In the genomic region with DNA sequence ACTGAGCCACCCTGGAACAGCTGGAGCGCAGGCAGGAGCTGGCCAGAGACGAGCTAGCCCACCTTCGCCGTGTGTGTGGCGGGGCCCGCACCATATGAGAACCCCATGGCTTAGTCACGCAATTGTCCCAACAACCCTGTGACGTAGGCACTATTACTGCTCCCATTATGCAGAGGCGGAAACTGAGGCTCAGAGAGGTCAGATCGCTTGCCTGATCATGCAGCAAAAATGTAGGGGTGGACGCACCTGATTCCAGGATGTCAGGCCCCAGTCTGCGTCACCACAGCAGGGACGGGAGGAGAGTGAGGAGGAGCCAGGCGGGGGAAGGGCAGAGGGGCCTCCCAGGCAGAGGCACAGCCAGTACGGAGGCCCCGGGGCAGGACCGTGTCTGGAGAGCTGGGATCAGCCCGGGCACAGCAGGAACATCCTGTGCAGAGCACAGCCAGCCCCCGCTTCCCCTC, we compare ENCODE assay signal across 10 cellular contexts. TPM values are rescaled to one million over a fixed set of nuclear protein-coding genes. Genes with fewer than 3 reads are reported as not detected.
A peak's percentile ranks its signal among the peaks of the same experiment; 100 is the strongest.
DNase-seq lines count a peak whose midpoint lies in the region; ATAC-seq and TF ChIP-seq lines count a peak whose summit lies in the region.
"Had no signal": no experiment of that assay in that cellular context is flagged by ENCODE, and none has a peak within 500 bp of the region (broad histone marks: within the 10 kb centered on the region; RNA-seq: fewer than 3 reads in every experiment).

No MANE protein-coding gene starts in this region.

- H3K27me3 Mint-ChIP-seq in activated naive CD8-positive, alpha-beta T cell treated with anti-CD3 and anti-CD28 coated beads, Interleukin-2, amount 50 U/mL, for 24 hours = no peaks in the 10 kb centered on the region

- H3K4me3 ChIP-seq in GM12875 (ENCODE audit: low read depth, low read length) (peak overlapping the region; percentile 29), cardiac fibroblast (replicated peaks in 1 of 2; ENCODE audit: low read depth in 2 of 2, low read length in 2 of 2) (no peak overlapping the region), iPS-20b (ENCODE audit: low read length) (no peak overlapping the region), gastrocnemius medialis (no peak overlapping the region)

- H3K9me3 Mint-ChIP-seq in activated naive CD8-positive, alpha-beta T cell treated with anti-CD3 and anti-CD28 coated beads, Interleukin-2, amount 50 U/mL, for 24 hours = no peaks in the 10 kb centered on the region

- H3K4me1 ChIP-seq in iPS-20b (ENCODE audit: insufficient read depth, low read length) (peaks cover 14% of the 10 kb centered on the region), gastrocnemius medialis (peaks cover 0 to 5% of the 10 kb centered on the region in 2 donors)

- peak; percentile 56 to 68 for DNase-seq in cardiac fibroblast (ENCODE audit: low read depth in 2 of 2)
- no peak for DNase-seq in gastrocnemius medialis
- no peak for DNase-seq in DMS153 treated with DMSO at 0.1 percent for 48 hours (lab: John Stamatoyannopoulos, UW; ENCODE audit: unreplicated experiment)
- DNase-seq in activated naive CD8-positive, alpha-beta T cell treated with anti-CD3 and anti-CD28 coated beads, Interleukin-2, amount 50 U/mL, for 24 hours = no peak
- DNase-seq: central memory CD4-positive, alpha-beta T cell had no signal

- peak overlapping the region; percentile 96 for H3K27ac ChIP-seq in iPS-20b (ENCODE audit: low read length)
- peak overlapping the region; percentile 49 to 72 (median 66) for H3K27ac ChIP-seq in gastrocnemius medialis
- H3K27ac ChIP-seq: neutrophil had no signal

- H3K27me3 ChIP-seq in iPS-20b (ENCODE audit: insufficient read depth, low read length) (no peaks in the 10 kb centered on the region), gastrocnemius medialis (no peaks in the 10 kb centered on the region)

- H3K27ac Mint-ChIP-seq in activated naive CD8-positive, alpha-beta T cell treated with anti-CD3 and anti-CD28 coated beads, Interleukin-2, amount 50 U/mL, for 24 hours = no peak overlapping the region

- in situ Hi-C loops in gastrocnemius medialis (cut with MboI; ENCODE audit: low sequenced_read_pairs in 4 of 4) = no loop called here

- no peak for TF ChIP-seq CTCF in GM12875 (IDR thresholded peaks at IDR 0.05; ENCODE audit: borderline replicate concordance, insufficient read depth, low read depth, low read length)
- TF ChIP-seq CTCF in cardiac fibroblast (IDR thresholded peaks at IDR 0.05; ENCODE audit: low read depth, low read length) = no peak
- TF ChIP-seq CTCF in gastrocnemius medialis (IDR thresholded peaks at IDR 0.05 in 4 of 5, conservative IDR thresholded peaks at IDR 0.05 in 1 of 5) = no peak

- intact Hi-C loops in gastrocnemius medialis (cut with DNase I; ENCODE audit: low total_unique reads) = no loop called here

- H3K36me3 ChIP-seq in iPS-20b (ENCODE audit: insufficient read depth, low read depth, low read length) (peaks cover 8% of the 10 kb centered on the region), gastrocnemius medialis (no peaks in the 10 kb centered on the region)

- peaks cover 23% of the 10 kb centered on the region for H3K4me1 Mint-ChIP-seq in activated naive CD8-positive, alpha-beta T cell treated with anti-CD3 and anti-CD28 coated beads, Interleukin-2, amount 50 U/mL, for 24 hours

- H3K36me3 Mint-ChIP-seq in activated naive CD8-positive, alpha-beta T cell treated with anti-CD3 and anti-CD28 coated beads, Interleukin-2, amount 50 U/mL, for 24 hours (ENCODE audit: low read depth) = peaks cover 23% of the 10 kb centered on the region

- ATAC-seq in gastrocnemius medialis (peak; percentile 6 to 30), HG03432 (IDR thresholded peaks at IDR 0.05; ENCODE audit: unreplicated experiment) (no peak), HG03108 (IDR thresholded peaks at IDR 0.05; ENCODE audit: unreplicated experiment) (no peak)
- no peak for ATAC-seq in activated naive CD8-positive, alpha-beta T cell treated with anti-CD3 and anti-CD28 coated beads, Interleukin-2, amount 50 U/mL, for 24 hours

- H3K9me3 ChIP-seq in iPS-20b (ENCODE audit: insufficient read depth, low read depth, low read length) (peaks cover 10% of the 10 kb centered on the region), gastrocnemius medialis (no peaks in the 10 kb centered on the region)
- H3K9me3 ChIP-seq: neutrophil had no signal

- no peak overlapping the region for H3K4me3 Mint-ChIP-seq in activated naive CD8-positive, alpha-beta T cell treated with anti-CD3 and anti-CD28 coated beads, Interleukin-2, amount 50 U/mL, for 24 hours

- peak overlapping the region; percentile 10; the same call in 1 of the 2 replicates for H3K9ac ChIP-seq in iPS-20b (ENCODE audit: low read depth, low read length)

- no peak for TF ChIP-seq POLR2A in gastrocnemius medialis (IDR thresholded peaks at IDR 0.05)

RNA-seq across cellular contexts. Expression of gene PIP5K1C, which starts 16.8 kb away (rescaled TPM):
- 10 to 100 TPM in 3 of 4 donors, 1 to 10 TPM in 1; 8.2 to 18.0 (median 17.3) TPM for total RNA-seq in gastrocnemius medialis

RNA-seq across cellular contexts. Expression of gene TJP3, which starts 24.7 kb away (rescaled TPM):
- 1 to 10 TPM in 3 of 4 donors, under 1 TPM in 1; 0.67 to 3.7 (median 1.7) TPM for total RNA-seq in gastrocnemius medialis

RNA-seq across cellular contexts. Expression of gene CACTIN, which starts 56.8 kb away (rescaled TPM):
- total RNA-seq in gastrocnemius medialis = 10 to 100 TPM; 19.5 to 28.4 (median 27.4) TPM

Comparison
In these comparisons a context has a peak if more than half of its experiments do, and no peak if none do; other contexts are left out.
1. DNase-seq: peak in cardiac fibroblast (2 of 2); none in gastrocnemius medialis (0 of 2), DMS153 treated with DMSO at 0.1 percent for 48 hours (single experiment) and activated naive CD8-positive, alpha-beta T cell treated with anti-CD3 and anti-CD28 coated beads, Interleukin-2, amount 50 U/mL, for 24 hours (single experiment).
2. ATAC-seq: peak in gastrocnemius medialis (2 of 2); none in HG03432 (single experiment), activated naive CD8-positive, alpha-beta T cell treated with anti-CD3 and anti-CD28 coated beads, Interleukin-2, amount 50 U/mL, for 24 hours (single experiment) and HG03108 (single experiment).